31 cellular contexts compared by ENCODE assay signal in the genomic region with DNA sequence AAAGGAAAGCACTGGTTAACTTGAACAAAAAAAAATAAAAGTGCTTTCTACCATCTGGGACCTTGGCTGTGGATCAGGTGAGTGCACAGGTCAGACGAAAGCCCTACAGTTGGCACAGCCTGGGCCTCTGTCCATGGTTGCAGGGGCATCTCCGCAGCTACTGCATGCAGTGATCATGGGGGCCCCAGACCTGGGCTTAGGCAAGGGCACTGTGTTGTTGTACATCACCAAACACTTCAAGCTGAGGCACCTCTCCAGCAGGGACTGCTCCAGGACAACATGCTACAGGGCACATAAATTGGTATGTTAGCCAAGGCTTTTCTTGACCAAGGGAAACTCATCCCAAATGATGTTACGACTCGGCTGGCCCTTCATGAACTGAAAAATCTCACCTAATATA.
"Had no signal": no experiment of that assay in that cellular context is flagged by ENCODE, and none has a peak within 500 bp of the region (broad histone marks: within the 10 kb centered on the region; RNA-seq: fewer than 3 reads in every experiment).

No MANE protein-coding gene starts in this region.

- H3K4me1 ChIP-seq: colonic mucosa, gastrocnemius medialis, pancreas, sigmoid colon, testis, tibial artery had no signal

- H3K36me3 ChIP-seq: colonic mucosa had no signal

- H3K9me3 Mint-ChIP-seq: natural killer cell treated with Interleukin-12 subunit alpha and Interleukin-12 subunit beta and Interleukin-15 and Interleukin-18, amount 100 ng/mL, for 72 hours had no signal

- H3K27me3 Mint-ChIP-seq: dendritic cell treated with granulocyte-macrophage colony-stimulating factor and Interleukin-4, amounts not matched to agents 40 ng/mL and 50 ng/mL, for 4 days; naive B cell; natural killer cell treated with Interleukin-12 subunit alpha and Interleukin-12 subunit beta and Interleukin-15 and Interleukin-18, amount 100 ng/mL, for 72 hours; type B pancreatic cell had no signal

- H3K27ac Mint-ChIP-seq: dendritic cell treated with granulocyte-macrophage colony-stimulating factor and Interleukin-4, amounts not matched to agents 40 ng/mL and 50 ng/mL, for 4 days; endodermal cell; mesothelial cell of epicardium; natural killer cell treated with Interleukin-12 subunit alpha and Interleukin-12 subunit beta and Interleukin-15 and Interleukin-18, amount 100 ng/mL, for 72 hours; stimulated activated effector memory CD8-positive, alpha-beta T cell treated with anti-CD3 and anti-CD28 coated beads, Interleukin-12 subunit alpha, Interleukin-12 subunit beta, amount 100 ng/mL, for 72 hours; type B pancreatic cell had no signal

- H3K4me1 Mint-ChIP-seq: endodermal cell; immature natural killer cell; mesothelial cell of epicardium; naive B cell; neural crest cell; stimulated activated effector memory CD8-positive, alpha-beta T cell treated with anti-CD3 and anti-CD28 coated beads, Interleukin-12 subunit alpha, Interleukin-12 subunit beta, amount 100 ng/mL, for 72 hours had no signal

- DNase-seq: colonic mucosa; effector CD8-positive, alpha-beta T cell; endodermal cell; foreskin fibroblast; gastrocnemius medialis; head of caudate nucleus; hippocampal formation; immature natural killer cell; islet precursor cell; kidney glomerular epithelial cell; mesenchymal stem cell; mucosa of descending colon; naive B cell; pancreas; retina; sigmoid colon; stimulated activated CD4-positive, alpha-beta T cell treated with anti-CD3 and anti-CD28 coated beads, Interleukin-2, amount 100 ng/mL, for 24 hours; stimulated activated CD4-positive, alpha-beta T cell treated with anti-CD3 and anti-CD28 coated beads, Interleukin-4, amount 100 ng/mL, for 24 hours; stimulated activated naive CD4-positive, alpha-beta T cell treated with Interleukin-2 at 50 U/mL for 16 hours; substantia nigra; testis; tibial artery had no signal

- H3K27me3 ChIP-seq: colonic mucosa, gastrocnemius medialis, neutrophil, pancreas, sigmoid colon, testis, tibial artery had no signal

- H3K9me3 ChIP-seq: colonic mucosa, gastrocnemius medialis, mucosa of descending colon, neutrophil, pancreas, sigmoid colon, testis, tibial artery had no signal

- ATAC-seq: esophagus mucosa; gastrocnemius medialis; mucosa of descending colon; natural killer cell treated with Interleukin-12 subunit alpha and Interleukin-12 subunit beta and Interleukin-15 and Interleukin-18, amount 100 ng/mL, for 72 hours; pancreas; stimulated activated effector memory CD8-positive, alpha-beta T cell treated with anti-CD3 and anti-CD28 coated beads, Interleukin-12 subunit alpha, Interleukin-12 subunit beta, amount 100 ng/mL, for 72 hours had no signal

- H3K27ac ChIP-seq: colonic mucosa, epithelial cell of prostate, gastrocnemius medialis, neutrophil, pancreas, sigmoid colon, testis, tibial artery had no signal

- H3K4me3 Mint-ChIP-seq: dendritic cell treated with granulocyte-macrophage colony-stimulating factor and Interleukin-4, amounts not matched to agents 40 ng/mL and 50 ng/mL, for 4 days; endodermal cell; immature natural killer cell; mesothelial cell of epicardium; naive B cell; natural killer cell treated with Interleukin-12 subunit alpha and Interleukin-12 subunit beta and Interleukin-15 and Interleukin-18, amount 100 ng/mL, for 72 hours; neural crest cell; stimulated activated effector memory CD8-positive, alpha-beta T cell treated with anti-CD3 and anti-CD28 coated beads, Interleukin-12 subunit alpha, Interleukin-12 subunit beta, amount 100 ng/mL, for 72 hours; type B pancreatic cell had no signal

- H3K4me3 ChIP-seq: colonic mucosa, gastrocnemius medialis, mucosa of descending colon, pancreas, sigmoid colon, testis, tibial artery had no signal
